Comparison of ENCODE assay signal across 13 cellular contexts in genomic region chr10:43691503-43691902, GRCh38. TPM values are rescaled to one million over a fixed set of nuclear protein-coding genes. Genes with fewer than 3 reads are reported as not detected.
DNase-seq lines count a peak whose midpoint lies in the region; ATAC-seq and TF ChIP-seq lines count a peak whose summit lies in the region.
"Had no signal": no experiment of that assay in that cellular context is flagged by ENCODE, and none has a peak within 500 bp of the region (broad histone marks: within the 10 kb centered on the region; RNA-seq: fewer than 3 reads in every experiment).

No MANE protein-coding gene starts in this region.

- H3K27me3 ChIP-seq in thoracic aorta (replicated peaks; ENCODE audit: insufficient read depth) = no peaks in the 10 kb centered on the region

- no peaks in the 10 kb centered on the region for H3K36me3 Mint-ChIP-seq in chondrocyte (ENCODE audit: low read depth)

- no peak for TF ChIP-seq POLR2A in NB4 (IDR thresholded peaks at IDR 0.05; ENCODE audit: extremely low read depth, insufficient read length)

- peaks cover 4% of the 10 kb centered on the region for H3K27me3 Mint-ChIP-seq in chondrocyte (ENCODE audit: low read depth)

- TF ChIP-seq CTCF in NB4 (IDR thresholded peaks at IDR 0.05; ENCODE audit: low read depth, low read length) = peak; percentile 3
- TF ChIP-seq CTCF in chondrocyte (IDR thresholded peaks at IDR 0.05) = peak; percentile 56
- TF ChIP-seq CTCF in thoracic aorta (IDR thresholded peaks at IDR 0.05) = peak; percentile 37

- peak overlapping the region in 1 of 2 donors; percentile 81 for H3K27ac ChIP-seq in thoracic aorta
- H3K27ac ChIP-seq: epithelial cell of prostate, hepatocyte had no signal

- peak overlapping the region; percentile 42 for H3K27ac Mint-ChIP-seq in chondrocyte (ENCODE audit: unreplicated experiment)

- H3K4me3 Mint-ChIP-seq in chondrocyte (ENCODE audit: unreplicated experiment) = no peak overlapping the region

- H3K9me3 Mint-ChIP-seq in chondrocyte (ENCODE audit: low read depth) = no peaks in the 10 kb centered on the region

- H3K4me1 ChIP-seq in thoracic aorta (ENCODE audit: control insufficient read depth in 1 of 2, low read depth in 2 of 2) = peaks cover 6 to 34% of the 10 kb centered on the region in 2 donors

- H3K4me3 ChIP-seq in NB4 (ENCODE audit: low read depth, low read length) (no peak overlapping the region), thoracic aorta (no peak overlapping the region)
- H3K4me3 ChIP-seq: hepatocyte had no signal

- no peaks in the 10 kb centered on the region for H3K9me3 ChIP-seq in thoracic aorta

- peak; percentile 3 for DNase-seq in NCI-H1694 treated with DMSO at 0.1 percent for 48 hours (lab: John Stamatoyannopoulos, UW)
- no peak for DNase-seq in NCI-H1694 (lab: John Stamatoyannopoulos, UW)
- DNase-seq in NB4 (ENCODE audit: low read depth) = peak; percentile 35
- DNase-seq in chondrocyte (ENCODE audit: low spot score) = no peak
- no peak for DNase-seq in thoracic aorta (ENCODE audit: low spot score)
- DNase-seq in NCI-H2081 treated with DMSO at 0.1 percent for 48 hours (lab: John Stamatoyannopoulos, UW) = no peak
- DNase-seq in activated T-cell treated with anti-CD3 and anti-CD28 coated beads for 4 hours = no peak
- DNase-seq: activated naive CD4-positive, alpha-beta T cell treated with anti-CD3 and anti-CD28 coated beads, Interleukin-2, amount 50 U/mL, for 16 hours; NCI-H82; T-helper 2 cell had no signal

- H3K36me3 ChIP-seq in thoracic aorta = no peaks in the 10 kb centered on the region

- H3K4me1 Mint-ChIP-seq in chondrocyte (ENCODE audit: low read depth) = peaks cover 33% of the 10 kb centered on the region

- ATAC-seq in thoracic aorta (ENCODE audit: insufficient number of reproducible peaks, low FRiP score, low read depth) = no peak
- no peak for ATAC-seq in HG03469 (IDR thresholded peaks at IDR 0.05; ENCODE audit: unreplicated experiment)

RNA-seq across cellular contexts. Expression of gene ZNF32, which starts 42.8 kb away (rescaled TPM):
- total RNA-seq in chondrocyte (35.4 to 41.1 TPM (median 40.3 TPM) in 3 replicates), thoracic aorta (10 to 100 TPM; 19.6 to 22.9 TPM)

Comparison
In these comparisons a context has a peak if more than half of its experiments do, and no peak if none do; other contexts are left out.
1. DNase-seq: peak in NCI-H1694 treated with DMSO at 0.1 percent for 48 hours (single experiment) and NB4 (single experiment); none in NCI-H1694 (single experiment), chondrocyte (single experiment), thoracic aorta (single experiment), NCI-H2081 treated with DMSO at 0.1 percent for 48 hours (single experiment) and activated T-cell treated with anti-CD3 and anti-CD28 coated beads for 4 hours (single experiment).
2. CTCF ChIP-seq: peak in every context shown above with its lines; median percentile 56 in chondrocyte; 37 in thoracic aorta; 3 in NB4.